ENCODE assay signal across 21 cellular contexts in the genomic region with DNA sequence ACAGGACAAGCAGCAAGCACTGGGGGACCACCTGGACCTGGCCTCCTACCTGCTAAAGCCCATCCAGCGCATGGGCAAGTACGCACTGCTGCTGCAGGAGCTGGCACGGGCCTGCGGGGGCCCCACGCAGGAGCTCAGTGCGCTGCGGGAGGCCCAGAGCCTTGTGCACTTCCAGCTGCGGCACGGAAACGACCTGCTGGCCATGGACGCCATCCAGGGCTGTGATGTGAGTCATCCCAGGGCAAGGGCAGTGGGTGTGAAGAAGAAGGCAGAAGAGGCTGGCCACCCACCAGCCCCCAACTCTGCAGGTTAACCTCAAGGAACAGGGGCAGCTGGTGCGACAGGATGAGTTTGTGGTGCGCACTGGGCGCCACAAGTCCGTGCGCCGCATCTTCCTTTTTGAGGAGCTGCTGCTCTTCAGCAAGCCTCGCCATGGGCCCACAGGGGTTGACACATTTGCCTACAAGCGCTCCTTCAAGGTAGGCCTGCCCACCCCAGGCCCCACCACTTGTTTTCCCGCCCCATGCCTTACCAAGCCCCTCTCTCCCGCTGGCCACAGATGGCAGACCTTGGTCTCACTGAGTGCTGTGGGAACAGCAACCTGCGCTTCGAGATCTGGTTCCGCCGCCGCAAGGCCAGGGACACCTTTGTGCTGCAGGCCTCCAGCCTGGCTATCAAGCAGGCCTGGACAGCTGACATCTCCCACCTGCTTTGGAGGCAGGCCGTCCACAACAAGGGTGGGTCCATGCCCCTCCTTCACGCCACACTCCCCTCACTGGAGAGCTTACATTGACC. TPM values are rescaled to one million over a fixed set of nuclear protein-coding genes. Genes with fewer than 3 reads are reported as not detected.
DNase-seq lines count a peak whose midpoint lies in the region; ATAC-seq, FAIRE-seq and TF ChIP-seq lines count a peak whose summit lies in the region.
"Had no signal": no experiment of that assay in that cellular context is flagged by ENCODE, and none has a peak within 500 bp of the region (broad histone marks: within the 10 kb centered on the region; RNA-seq: fewer than 3 reads in every experiment).

No MANE protein-coding gene starts in this region.

- no peak overlapping the region for H3K4me3 ChIP-seq in HepG2 (replicated peaks in 1 of 3; ENCODE audit: insufficient read depth in 1 of 3, low read depth in 2 of 3, low read length in 3 of 3)
- no peak overlapping the region for H3K4me3 ChIP-seq in right lobe of liver
- H3K4me3 ChIP-seq in breast epithelium: no peak overlapping the region
- H3K4me3 ChIP-seq: BLaER1 treated with 17β-estradiol and CSF1 and Interleukin-3, amounts not matched to agents 10 nM and 100 nM; GM23248 had no signal

- TF ChIP-seq RAD21 in HepG2 (CRISPR knock-in tag; IDR thresholded peaks at IDR 0.05): no peak

- H3K4me1 ChIP-seq in HepG2 (ENCODE audit: insufficient read depth, low read length) (no peaks in the 10 kb centered on the region), right lobe of liver (no peaks in the 10 kb centered on the region), breast epithelium (no peaks in the 10 kb centered on the region)

- H3K36me3 ChIP-seq in HepG2 (replicated peaks in 1 of 2; ENCODE audit: control insufficient read depth in 1 of 2, insufficient read depth in 2 of 2, low read length in 2 of 2): no peaks in the 10 kb centered on the region
- no peaks in the 10 kb centered on the region for H3K36me3 ChIP-seq in right lobe of liver
- no peaks in the 10 kb centered on the region for H3K36me3 ChIP-seq in breast epithelium
- H3K36me3 ChIP-seq: BLaER1 treated with 17β-estradiol and CSF1 and Interleukin-3, amounts not matched to agents 10 nM and 100 nM had no signal

- TF ChIP-seq CTCF in HepG2 (CRISPR knock-in tag; IDR thresholded peaks at IDR 0.05) (no peak), right lobe of liver (IDR thresholded peaks at IDR 0.05) (no peak), breast epithelium (IDR thresholded peaks at IDR 0.05) (no peak)

- H3K27ac ChIP-seq in HepG2 (ENCODE audit: extremely low read length, insufficient read depth, low read length) (no peak overlapping the region), right lobe of liver (no peak overlapping the region), breast epithelium (no peak overlapping the region)
- H3K27ac ChIP-seq: BLaER1 treated with 17β-estradiol and CSF1 and Interleukin-3, amounts not matched to agents 10 nM and 100 nM; GM23248 had no signal

- no peak overlapping the region for H3K4me2 ChIP-seq in HepG2 (ENCODE audit: low read depth, low read length)
- H3K4me2 ChIP-seq: BLaER1 treated with 17β-estradiol and CSF1 and Interleukin-3, amounts not matched to agents 10 nM and 100 nM had no signal

- BruUV-seq in HepG2 (replicated peaks; lab: Mats Ljungman, UMichigan): no TSS peak

- no peaks in the 10 kb centered on the region for H3K27me3 ChIP-seq in HepG2 (ENCODE audit: control insufficient read depth in 1 of 2, insufficient read depth in 2 of 2, low read length in 2 of 2)
- no peaks in the 10 kb centered on the region for H3K27me3 ChIP-seq in right lobe of liver
- no peaks in the 10 kb centered on the region for H3K27me3 ChIP-seq in breast epithelium
- H3K27me3 ChIP-seq: BLaER1 treated with 17β-estradiol and CSF1 and Interleukin-3, amounts not matched to agents 10 nM and 100 nM had no signal

- TF ChIP-seq EP300 in HepG2 (IDR thresholded peaks at IDR 0.05; ENCODE audit: low read depth in 2 of 2, low read length in 2 of 2) (no peak), HepG2 (CRISPR knock-in tag; IDR thresholded peaks at IDR 0.05; ENCODE audit: borderline replicate concordance) (no peak)

- H4K20me1 ChIP-seq in HepG2 (ENCODE audit: insufficient read depth, low read length): no peaks in the 10 kb centered on the region

- in situ Hi-C loops in HepG2 (cut with HindIII; ENCODE audit: extremely low pct_ligation_motif_present, low pct_unique_long_range_greater_than_20kb): no loop called here

- H3K9ac ChIP-seq in HepG2 (ENCODE audit: insufficient read depth, low read depth, low read length): no peak overlapping the region
- H3K9ac ChIP-seq: GM23248 had no signal

- no peaks in the 10 kb centered on the region for H3K9me3 ChIP-seq in HepG2 (ENCODE audit: low read length)
- H3K9me3 ChIP-seq in right lobe of liver: no peaks in the 10 kb centered on the region
- H3K9me3 ChIP-seq in breast epithelium: no peaks in the 10 kb centered on the region
- H3K9me3 ChIP-seq: BLaER1 treated with 17β-estradiol and CSF1 and Interleukin-3, amounts not matched to agents 10 nM and 100 nM had no signal

- intact Hi-C loops in HepG2 (cut with micrococcal nuclease; ENCODE audit: unreplicated experiment) (no loop called here), right lobe of liver (cut with DNase I) (no loop called here), breast epithelium (cut with DNase I; ENCODE audit: low total_unique reads) (no loop called here)

- DNase-seq in HepG2 (ENCODE audit: low spot score) (no peak), right lobe of liver (no peak), astrocyte of the hippocampus (ENCODE audit: low read depth, low spot score) (peak; percentile 39), urothelium cell line (ENCODE audit: low spot score) (peak; percentile 37), breast epithelium (ENCODE audit: low spot score in 2 of 2) (no peak)
- DNase-seq: DMS79, GM23248, MV-4-11, NCI-H1417, NCI-H1930, NCI-H2171, NCI-H446 treated with DMSO at 0.1 percent for 48 hours, OCI-M1, RPMI8226, SIG-M5 had no signal

- no peak overlapping the region for H2AFZ ChIP-seq in HepG2 (ENCODE audit: low read length)
- H2AFZ ChIP-seq: GM23248 had no signal

- TF ChIP-seq POLR2A in HepG2 (IDR thresholded peaks at IDR 0.05; ENCODE audit: insufficient read depth in 1 of 2, low read depth in 2 of 2, low read length in 2 of 2) (no peak), right lobe of liver (IDR thresholded peaks at IDR 0.05) (no peak), breast epithelium (IDR thresholded peaks at IDR 0.05) (no peak)

- WGBS in HepG2 (ENCODE audit: low lambda C conversion rate): 90% methylated on average over 22 of the region's 28 CpGs
- 96% methylated on average over 7 of the region's 28 CpGs for WGBS in right lobe of liver (ENCODE audit: insufficient coverage, low coverage, low lambda C conversion rate, missing lambda C conversion rate)

- POLR2A ChIA-PET in HepG2 (lab: Yijun Ruan, JAX): no interaction called here

- CTCF ChIA-PET in HepG2 (lab: Yijun Ruan, JAX; ENCODE audit: low intra/inter-chr PET ratio, low total read pairs): no interaction called here

- no peaks in the 10 kb centered on the region for H3K79me2 ChIP-seq in HepG2 (ENCODE audit: insufficient read depth, low read length)

- FAIRE-seq in HepG2 (lab: Jason Lieb, UNC): no peak
- no peak for FAIRE-seq in urothelium cell line (lab: Jason Lieb, UNC)
- FAIRE-seq: A204.1, D721Med, G401.6 had no signal

- ATAC-seq in HepG2: no peak
- no peak for ATAC-seq in right lobe of liver
- ATAC-seq in HG02973 (IDR thresholded peaks at IDR 0.05; ENCODE audit: unreplicated experiment): no peak

RNA-seq across cellular contexts. Expression of a gene that starts 7.3 kb away (rescaled TPM):
- total RNA-seq in HepG2 (2016; rRNA removed; fragmentation: Illumina TruSeq; extraction: Trizol): 9.0 and 13.6 TPM in 2 replicates
- total RNA-seq in HepG2 (2016; cell fraction: cytosol; rRNA removed; fragmentation: Illumina TruSeq; extraction: Trizol; ENCODE audit: low read depth): 1.0 and 1.9 TPM in 2 replicates
- total RNA-seq in HepG2 (2016; cell fraction: insoluble cytoplasmic fraction; rRNA removed; fragmentation: Illumina TruSeq; extraction: Trizol): 8.8 and 11.1 TPM in 2 replicates
- 2.5 and 2.8 TPM in 2 replicates for total RNA-seq in HepG2 (2016; cell fraction: membrane; rRNA removed; fragmentation: Illumina TruSeq; extraction: Trizol)
- total RNA-seq in HepG2 (2016; cell fraction: nucleus; rRNA removed; fragmentation: Illumina TruSeq; extraction: Trizol): 13.6 and 15.4 TPM in 2 replicates
- 7.1 and 13.6 TPM in 2 replicates for polyA plus RNA-seq in HepG2 (2011; rRNA removed)
- 3.8 and 5.1 TPM in 2 replicates for polyA plus RNA-seq in HepG2 (2011; cell fraction: cytosol; rRNA removed)
- polyA plus RNA-seq in HepG2 (2011; cell fraction: nucleus; rRNA removed): 65.5 and 71.7 TPM in 2 replicates
- polyA plus RNA-seq in HepG2 (2012): 4.8 and 7.4 TPM in 2 replicates
- 0.52 and 0.53 TPM in 2 replicates for polyA plus RNA-seq in HepG2 (2016; cell fraction: cytosol; fragmentation: Illumina TruSeq; extraction: Trizol; ENCODE audit: low read depth)
- 5.8 and 6.5 TPM in 2 replicates for polyA plus RNA-seq in HepG2 (2016; cell fraction: insoluble cytoplasmic fraction; fragmentation: Illumina TruSeq; extraction: Trizol; ENCODE audit: low read depth)
- 1.3 TPM in 2 replicates for polyA plus RNA-seq in HepG2 (2016; cell fraction: membrane; fragmentation: Illumina TruSeq; extraction: Trizol; ENCODE audit: low read depth)
- 33.1 and 40.1 TPM in 2 replicates for polyA plus RNA-seq in HepG2 (2016; cell fraction: nucleus; fragmentation: Illumina TruSeq; extraction: Trizol; ENCODE audit: insufficient read depth, low read depth)
- 17.3 and 27.5 TPM in 2 replicates for polyA minus RNA-seq in HepG2 (2011; rRNA and poly(A)+ RNA removed; ENCODE audit: low replicate concordance)
- polyA minus RNA-seq in HepG2 (2011; cell fraction: cytosol; rRNA and poly(A)+ RNA removed): 3.0 and 10.6 TPM in 2 replicates
- polyA minus RNA-seq in HepG2 (2011; cell fraction: nucleus; rRNA and poly(A)+ RNA removed): 8.5 and 10.2 TPM in 2 replicates
- total RNA-seq in right lobe of liver: under 1 TPM; 0.09 to 0.53 (median 0.20) TPM
- total RNA-seq in breast epithelium: 10 to 100 TPM; 15.0 to 26.2 (median 19.8) TPM

RNA-seq across cellular contexts. Expression of a gene that starts 37.9 kb away (rescaled TPM):
- total RNA-seq in HepG2 (2016; rRNA removed; fragmentation: Illumina TruSeq; extraction: Trizol) (0.15 and 0.58 TPM in 2 replicates), right lobe of liver (under 1 TPM; 0.06 to 0.53 (median 0.15) TPM), breast epithelium (1 to 10 TPM in 2 of 3 donors, under 1 TPM in 1; 0.96 to 2.3 (median 1.3) TPM)
- total RNA-seq in HepG2 (2016; cell fraction: cytosol; rRNA removed; fragmentation: Illumina TruSeq; extraction: Trizol; ENCODE audit: low read depth): 0.26 and 0.71 TPM in 2 replicates
- 0.13 and 0.69 TPM in 2 replicates for total RNA-seq in HepG2 (2016; cell fraction: insoluble cytoplasmic fraction; rRNA removed; fragmentation: Illumina TruSeq; extraction: Trizol)
- 0.21 and 0.46 TPM in 2 replicates for total RNA-seq in HepG2 (2016; cell fraction: membrane; rRNA removed; fragmentation: Illumina TruSeq; extraction: Trizol)
- 0.81 and 1.1 TPM in 2 replicates for total RNA-seq in HepG2 (2016; cell fraction: nucleus; rRNA removed; fragmentation: Illumina TruSeq; extraction: Trizol)
- 1.4 and 1.5 TPM in 2 replicates for polyA plus RNA-seq in HepG2 (2011; rRNA removed)
- 0.54 and 0.66 TPM in 2 replicates for polyA plus RNA-seq in HepG2 (2011; cell fraction: cytosol; rRNA removed)
- polyA plus RNA-seq in HepG2 (2011; cell fraction: nucleus; rRNA removed): 11.5 and 16.1 TPM in 2 replicates
- polyA plus RNA-seq in HepG2 (2012): 0.86 and 0.88 TPM in 2 replicates
- polyA plus RNA-seq in HepG2 (2016; cell fraction: cytosol; fragmentation: Illumina TruSeq; extraction: Trizol; ENCODE audit: low read depth): 0.06 and 0.33 TPM in 2 replicates
- polyA plus RNA-seq in HepG2 (2016; cell fraction: insoluble cytoplasmic fraction; fragmentation: Illumina TruSeq; extraction: Trizol; ENCODE audit: low read depth): 0.11 and 0.30 TPM in 2 replicates
- 0.14 and 0.19 TPM in 2 replicates for polyA plus RNA-seq in HepG2 (2016; cell fraction: membrane; fragmentation: Illumina TruSeq; extraction: Trizol; ENCODE audit: low read depth)
- 1.8 and 2.8 TPM in 2 replicates for polyA plus RNA-seq in HepG2 (2016; cell fraction: nucleus; fragmentation: Illumina TruSeq; extraction: Trizol; ENCODE audit: insufficient read depth, low read depth)
- polyA minus RNA-seq in HepG2 (2011; rRNA and poly(A)+ RNA removed; ENCODE audit: low replicate concordance): 0.80 and 1.8 TPM in 2 replicates
- polyA minus RNA-seq in HepG2 (2011; cell fraction: cytosol; rRNA and poly(A)+ RNA removed): 0.20 TPM in 1 of 2 replicates, not detected in the other
- 1.7 and 2.5 TPM in 2 replicates for polyA minus RNA-seq in HepG2 (2011; cell fraction: nucleus; rRNA and poly(A)+ RNA removed)
- polyA plus RNA-seq: CD8-positive, alpha-beta memory T cell had no signal

RNA-seq across cellular contexts. Expression of a gene that starts 39.4 kb away (rescaled TPM):
- total RNA-seq in HepG2 (2016; rRNA removed; fragmentation: Illumina TruSeq; extraction: Trizol) (10.9 and 20.8 TPM in 2 replicates), right lobe of liver (1 to 10 TPM; 2.3 to 9.6 (median 3.5) TPM), breast epithelium (10 to 100 TPM; 19.3 to 25.9 (median 22.6) TPM)
- total RNA-seq in HepG2 (2016; cell fraction: cytosol; rRNA removed; fragmentation: Illumina TruSeq; extraction: Trizol; ENCODE audit: low read depth): 5.1 and 5.8 TPM in 2 replicates
- 8.4 and 24.4 TPM in 2 replicates for total RNA-seq in HepG2 (2016; cell fraction: insoluble cytoplasmic fraction; rRNA removed; fragmentation: Illumina TruSeq; extraction: Trizol)
- 8.8 and 9.7 TPM in 2 replicates for total RNA-seq in HepG2 (2016; cell fraction: membrane; rRNA removed; fragmentation: Illumina TruSeq; extraction: Trizol)
- total RNA-seq in HepG2 (2016; cell fraction: nucleus; rRNA removed; fragmentation: Illumina TruSeq; extraction: Trizol): 34.0 and 35.5 TPM in 2 replicates
- polyA plus RNA-seq in HepG2 (2011; rRNA removed): 15.0 and 20.0 TPM in 2 replicates
- 3.6 and 6.2 TPM in 2 replicates for polyA plus RNA-seq in HepG2 (2011; cell fraction: cytosol; rRNA removed)
- 111 and 166 TPM in 2 replicates for polyA plus RNA-seq in HepG2 (2011; cell fraction: nucleus; rRNA removed)
- 18.8 and 19.0 TPM in 2 replicates for polyA plus RNA-seq in HepG2 (2012)
- polyA plus RNA-seq in HepG2 (2016; cell fraction: cytosol; fragmentation: Illumina TruSeq; extraction: Trizol; ENCODE audit: low read depth): 3.2 and 3.7 TPM in 2 replicates
- polyA plus RNA-seq in HepG2 (2016; cell fraction: insoluble cytoplasmic fraction; fragmentation: Illumina TruSeq; extraction: Trizol; ENCODE audit: low read depth): 8.1 and 13.0 TPM in 2 replicates
- polyA plus RNA-seq in HepG2 (2016; cell fraction: membrane; fragmentation: Illumina TruSeq; extraction: Trizol; ENCODE audit: low read depth): 6.7 and 6.9 TPM in 2 replicates
- 97.6 and 114 TPM in 2 replicates for polyA plus RNA-seq in HepG2 (2016; cell fraction: nucleus; fragmentation: Illumina TruSeq; extraction: Trizol; ENCODE audit: insufficient read depth, low read depth)
- polyA minus RNA-seq in HepG2 (2011; rRNA and poly(A)+ RNA removed; ENCODE audit: low replicate concordance): 13.4 and 16.3 TPM in 2 replicates
- 7.6 and 12.0 TPM in 2 replicates for polyA minus RNA-seq in HepG2 (2011; cell fraction: cytosol; rRNA and poly(A)+ RNA removed)
- polyA minus RNA-seq in HepG2 (2011; cell fraction: nucleus; rRNA and poly(A)+ RNA removed): 15.7 and 16.7 TPM in 2 replicates

RNA-seq across cellular contexts. Expression of a gene that starts 39.9 kb away (rescaled TPM):
- total RNA-seq in HepG2 (2016; rRNA removed; fragmentation: Illumina TruSeq; extraction: Trizol): not detected in 2 replicates
- 0.10 TPM in 1 of 2 replicates, not detected in the other for total RNA-seq in HepG2 (2016; cell fraction: cytosol; rRNA removed; fragmentation: Illumina TruSeq; extraction: Trizol; ENCODE audit: low read depth)
- not detected in 2 replicates for total RNA-seq in HepG2 (2016; cell fraction: insoluble cytoplasmic fraction; rRNA removed; fragmentation: Illumina TruSeq; extraction: Trizol)
- total RNA-seq in HepG2 (2016; cell fraction: membrane; rRNA removed; fragmentation: Illumina TruSeq; extraction: Trizol): 0.21 TPM in 1 of 2 replicates, not detected in the other
- total RNA-seq in HepG2 (2016; cell fraction: nucleus; rRNA removed; fragmentation: Illumina TruSeq; extraction: Trizol): not detected in 2 replicates
- 0.16 TPM in 1 of 2 replicates, not detected in the other for polyA plus RNA-seq in HepG2 (2011; rRNA removed)
- polyA plus RNA-seq in HepG2 (2011; cell fraction: cytosol; rRNA removed): not detected in 2 replicates
- polyA plus RNA-seq in HepG2 (2011; cell fraction: nucleus; rRNA removed): 0.13 and 0.21 TPM in 2 replicates
- polyA plus RNA-seq in HepG2 (2012): 0.04 and 0.20 TPM in 2 replicates
- not detected in 2 replicates for polyA plus RNA-seq in HepG2 (2016; cell fraction: cytosol; fragmentation: Illumina TruSeq; extraction: Trizol; ENCODE audit: low read depth)
- not detected in 2 replicates for polyA plus RNA-seq in HepG2 (2016; cell fraction: insoluble cytoplasmic fraction; fragmentation: Illumina TruSeq; extraction: Trizol; ENCODE audit: low read depth)
- polyA plus RNA-seq in HepG2 (2016; cell fraction: membrane; fragmentation: Illumina TruSeq; extraction: Trizol; ENCODE audit: low read depth): not detected in 2 replicates
- polyA plus RNA-seq in HepG2 (2016; cell fraction: nucleus; fragmentation: Illumina TruSeq; extraction: Trizol; ENCODE audit: insufficient read depth, low read depth): not detected in 2 replicates
- 0.72 TPM in 1 of 2 replicates, not detected in the other for polyA minus RNA-seq in HepG2 (2011; rRNA and poly(A)+ RNA removed; ENCODE audit: low replicate concordance)
- polyA minus RNA-seq in HepG2 (2011; cell fraction: cytosol; rRNA and poly(A)+ RNA removed): not detected in 2 replicates
- polyA minus RNA-seq in HepG2 (2011; cell fraction: nucleus; rRNA and poly(A)+ RNA removed): 0.12 and 0.13 TPM in 2 replicates
- not detected for total RNA-seq in right lobe of liver
- 1 to 10 TPM in 1 of 3 donors, not detected in 2; 1.0 TPM for total RNA-seq in breast epithelium
- total RNA-seq: GM23248 had no signal
- polyA plus RNA-seq: CD8-positive, alpha-beta memory T cell; GM23248 had no signal

RNA-seq across cellular contexts. Expression of a gene that starts 40.0 kb away (rescaled TPM):
- 0.13 and 0.15 TPM in 2 replicates for total RNA-seq in HepG2 (2016; rRNA removed; fragmentation: Illumina TruSeq; extraction: Trizol)
- total RNA-seq in HepG2 (2016; cell fraction: cytosol; rRNA removed; fragmentation: Illumina TruSeq; extraction: Trizol; ENCODE audit: low read depth): 0.71 and 0.79 TPM in 2 replicates
- 0.06 TPM in 1 of 2 replicates, not detected in the other for total RNA-seq in HepG2 (2016; cell fraction: insoluble cytoplasmic fraction; rRNA removed; fragmentation: Illumina TruSeq; extraction: Trizol)
- 0.15 and 0.21 TPM in 2 replicates for total RNA-seq in HepG2 (2016; cell fraction: membrane; rRNA removed; fragmentation: Illumina TruSeq; extraction: Trizol)
- not detected in 2 replicates for total RNA-seq in HepG2 (2016; cell fraction: nucleus; rRNA removed; fragmentation: Illumina TruSeq; extraction: Trizol)
- polyA plus RNA-seq in HepG2 (2011; rRNA removed): 0.12 and 0.16 TPM in 2 replicates
- polyA plus RNA-seq in HepG2 (2011; cell fraction: cytosol; rRNA removed): 0.08 and 0.10 TPM in 2 replicates
- 0.21 and 0.24 TPM in 2 replicates for polyA plus RNA-seq in HepG2 (2011; cell fraction: nucleus; rRNA removed)
- 0.19 and 0.27 TPM in 2 replicates for polyA plus RNA-seq in HepG2 (2012)
- 0.07 and 0.11 TPM in 2 replicates for polyA plus RNA-seq in HepG2 (2016; cell fraction: cytosol; fragmentation: Illumina TruSeq; extraction: Trizol; ENCODE audit: low read depth)
- polyA plus RNA-seq in HepG2 (2016; cell fraction: insoluble cytoplasmic fraction; fragmentation: Illumina TruSeq; extraction: Trizol; ENCODE audit: low read depth): 0.14 TPM in 1 of 2 replicates, not detected in the other
- not detected in 2 replicates for polyA plus RNA-seq in HepG2 (2016; cell fraction: membrane; fragmentation: Illumina TruSeq; extraction: Trizol; ENCODE audit: low read depth)
- 0.59 TPM in 1 of 2 replicates, not detected in the other for polyA plus RNA-seq in HepG2 (2016; cell fraction: nucleus; fragmentation: Illumina TruSeq; extraction: Trizol; ENCODE audit: insufficient read depth, low read depth)
- polyA minus RNA-seq in HepG2 (2011; rRNA and poly(A)+ RNA removed; ENCODE audit: low replicate concordance): not detected in 2 replicates
- not detected in 2 replicates for polyA minus RNA-seq in HepG2 (2011; cell fraction: cytosol; rRNA and poly(A)+ RNA removed)
- not detected in 2 replicates for polyA minus RNA-seq in HepG2 (2011; cell fraction: nucleus; rRNA and poly(A)+ RNA removed)
- total RNA-seq in right lobe of liver: not detected
- total RNA-seq in breast epithelium: 1 to 10 TPM in 1 of 3 donors, under 1 TPM in 2; 0.16 to 3.3 (median 0.59) TPM
- total RNA-seq: GM23248 had no signal
- polyA plus RNA-seq: CD8-positive, alpha-beta memory T cell; GM23248 had no signal

Comparison
In these comparisons a context has a peak if more than half of its experiments do, and no peak if none do; other contexts are left out.
1. DNase-seq: peak in astrocyte of the hippocampus (single experiment) and urothelium cell line (single experiment); none in HepG2 (single experiment), right lobe of liver (0 of 3) and breast epithelium (0 of 2).